ENCODE assay signal across 8 cellular contexts in genomic region chr14:105974902-105975301, GRCh38.
A peak's percentile ranks its signal among the peaks of the same experiment; 100 is the strongest.
DNase-seq lines count a peak whose midpoint lies in the region; ATAC-seq and TF ChIP-seq lines count a peak whose summit lies in the region.

No MANE protein-coding gene starts in this region.

- no peak for TF ChIP-seq CTCF in glutamatergic neuron (IDR thresholded peaks at IDR 0.05; ENCODE audit: partially characterized antibody, unreplicated experiment)

- DNase-seq in NCI-H2107 treated with DMSO at 0.1 percent for 48 hours (lab: John Stamatoyannopoulos, UW; ENCODE audit: unreplicated experiment) (peak; percentile 30), NCI-H2107 (lab: John Stamatoyannopoulos, UW) (no peak), T-helper 1 cell (peak; percentile 29 to 62 (median 49)), glutamatergic neuron (no peak), DMS53 (lab: John Stamatoyannopoulos, UW) (no peak), NCI-H146 (lab: John Stamatoyannopoulos, UW) (no peak)
- peak; percentile 89 for DNase-seq in activated naive CD8-positive, alpha-beta T cell treated with anti-CD3 and anti-CD28 coated beads, Interleukin-2, amount 50 U/mL, for 24 hours
- DNase-seq in stimulated activated CD8-positive, alpha-beta memory T cell treated with anti-CD3 and anti-CD28 coated beads, Interleukin-4, amount 100 ng/mL, for 4 hours (ENCODE audit: low read depth in 2 of 2, low spot score in 1 of 2), result peak; percentile 30 to 43

- H3K27me3 Mint-ChIP-seq in activated naive CD8-positive, alpha-beta T cell treated with anti-CD3 and anti-CD28 coated beads, Interleukin-2, amount 50 U/mL, for 24 hours, result peaks cover 15% of the 10 kb centered on the region
- H3K27me3 Mint-ChIP-seq in glutamatergic neuron (ENCODE audit: unreplicated experiment), result peaks cover 5% of the 10 kb centered on the region

- peaks cover 5% of the 10 kb centered on the region for H3K4me1 Mint-ChIP-seq in activated naive CD8-positive, alpha-beta T cell treated with anti-CD3 and anti-CD28 coated beads, Interleukin-2, amount 50 U/mL, for 24 hours
- no peaks in the 10 kb centered on the region for H3K4me1 Mint-ChIP-seq in glutamatergic neuron (ENCODE audit: low read depth, unreplicated experiment)

- H3K4me3 Mint-ChIP-seq in activated naive CD8-positive, alpha-beta T cell treated with anti-CD3 and anti-CD28 coated beads, Interleukin-2, amount 50 U/mL, for 24 hours, result no peak overlapping the region
- no peak overlapping the region for H3K4me3 Mint-ChIP-seq in glutamatergic neuron (ENCODE audit: unreplicated experiment)

- no peak overlapping the region for H3K27ac Mint-ChIP-seq in activated naive CD8-positive, alpha-beta T cell treated with anti-CD3 and anti-CD28 coated beads, Interleukin-2, amount 50 U/mL, for 24 hours
- no peak overlapping the region for H3K27ac Mint-ChIP-seq in glutamatergic neuron (ENCODE audit: unreplicated experiment)

- ATAC-seq in activated naive CD8-positive, alpha-beta T cell treated with anti-CD3 and anti-CD28 coated beads, Interleukin-2, amount 50 U/mL, for 24 hours, result peak; percentile 97

- H3K36me3 Mint-ChIP-seq in activated naive CD8-positive, alpha-beta T cell treated with anti-CD3 and anti-CD28 coated beads, Interleukin-2, amount 50 U/mL, for 24 hours (ENCODE audit: low read depth), result no peaks in the 10 kb centered on the region
- H3K36me3 Mint-ChIP-seq in glutamatergic neuron (ENCODE audit: unreplicated experiment), result no peaks in the 10 kb centered on the region

- no peaks in the 10 kb centered on the region for H3K9me3 Mint-ChIP-seq in activated naive CD8-positive, alpha-beta T cell treated with anti-CD3 and anti-CD28 coated beads, Interleukin-2, amount 50 U/mL, for 24 hours
- peaks cover 28% of the 10 kb centered on the region for H3K9me3 Mint-ChIP-seq in glutamatergic neuron (ENCODE audit: unreplicated experiment)

Comparison
In these comparisons a context has a peak if more than half of its experiments do, and no peak if none do; other contexts are left out.
1. DNase-seq: peak in NCI-H2107 treated with DMSO at 0.1 percent for 48 hours (single experiment), T-helper 1 cell (5 of 5), activated naive CD8-positive, alpha-beta T cell treated with anti-CD3 and anti-CD28 coated beads, Interleukin-2, amount 50 U/mL, for 24 hours (single experiment) and stimulated activated CD8-positive, alpha-beta memory T cell treated with anti-CD3 and anti-CD28 coated beads, Interleukin-4, amount 100 ng/mL, for 4 hours (2 of 2); none in NCI-H2107 (single experiment), glutamatergic neuron (single experiment), DMS53 (single experiment) and NCI-H146 (single experiment).